Comparison of ENCODE assay signal across 8 cellular contexts in the genomic region with DNA sequence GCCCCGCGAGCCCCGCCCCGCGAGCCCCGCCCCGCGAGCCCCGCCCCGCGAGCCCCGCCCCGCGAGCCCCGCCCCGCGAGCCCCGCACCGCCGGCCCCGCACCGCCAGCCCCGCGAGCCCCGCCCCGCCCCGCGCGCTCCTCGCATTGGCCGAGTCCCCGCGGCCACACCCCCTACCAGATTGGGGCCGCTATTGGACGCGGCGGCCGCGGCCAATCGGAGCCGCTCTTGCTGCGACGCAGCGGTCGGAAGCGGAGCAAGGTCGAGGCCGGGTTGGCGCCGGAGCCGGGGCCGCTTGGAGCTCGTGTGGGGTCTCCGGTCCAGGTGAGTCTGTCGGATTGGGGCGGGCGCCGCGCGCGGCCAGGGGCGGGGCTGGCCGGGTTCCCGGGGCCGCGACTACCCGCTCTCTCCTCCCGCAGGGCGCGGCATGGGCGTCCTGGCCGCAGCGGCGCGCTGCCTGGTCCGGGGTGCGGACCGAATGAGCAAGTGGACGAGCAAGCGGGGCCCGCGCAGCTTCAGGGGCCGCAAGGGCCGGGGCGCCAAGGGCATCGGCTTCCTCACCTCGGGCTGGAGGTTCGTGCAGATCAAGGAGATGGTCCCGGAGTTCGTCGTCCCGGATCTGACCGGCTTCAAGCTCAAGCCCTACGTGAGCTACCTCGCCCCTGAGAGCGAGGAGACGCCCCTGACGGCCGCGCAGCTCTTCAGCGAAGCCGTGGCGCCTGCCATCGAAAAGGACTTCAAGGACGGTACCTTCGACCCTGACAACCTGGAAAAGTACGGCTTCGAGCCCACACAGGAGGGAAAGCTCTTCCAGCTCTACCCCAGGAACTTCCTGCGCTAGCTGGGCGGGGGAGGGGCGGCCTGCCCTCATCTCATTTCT. TPM values are rescaled to one million over a fixed set of nuclear protein-coding genes. Genes with fewer than 3 reads are reported as not detected.
DNase-seq lines count a peak whose midpoint lies in the region; TF ChIP-seq lines count a peak whose summit lies in the region.

A gene (plus strand): TSS at position 224 of the 879 bp plus-strand sequence. CDS start 203 bp downstream, at position 427.

- H4K20me1 ChIP-seq in DOHH2 (ENCODE audit: control insufficient read depth, insufficient read depth, low read depth, low read length), result no peaks in the 10 kb centered on the region
- no peaks in the 10 kb centered on the region for H4K20me1 ChIP-seq in GM23248 (ENCODE audit: insufficient read depth)
- H4K20me1 ChIP-seq in Loucy (ENCODE audit: insufficient read depth, low read length, poor library complexity, severe bottlenecking), result no peaks in the 10 kb centered on the region

- H3K9ac ChIP-seq in GM23248 (peak within 1 kb of the TSS; percentile 89), Loucy (ENCODE audit: low read depth, low read length, poor library complexity, severe bottlenecking) (peak within 1 kb of the TSS; percentile 72), stomach smooth muscle (ENCODE audit: low read length in 2 of 2) (peak within 1 kb of the TSS; percentile 69 to 76)

- H3K4me1 ChIP-seq in DOHH2 (ENCODE audit: control insufficient read depth, low read length) (peaks cover 46% of the 10 kb centered on the region), GM23248 (ENCODE audit: insufficient read depth) (peaks cover 8% of the 10 kb centered on the region; the same call in 1 of the 2 replicates), Loucy (ENCODE audit: insufficient read depth, low read length, poor library complexity, severe bottlenecking) (peaks cover 2% of the 10 kb centered on the region), SJCRH30 (peaks cover 6% of the 10 kb centered on the region; the same call in 1 of the 2 replicates), stomach smooth muscle (ENCODE audit: control insufficient read depth, insufficient read depth, low read length) (peaks cover 22% of the 10 kb centered on the region)

- DNase-seq in GM23248, result peak; percentile 94
- peak; percentile 75 to 81 for DNase-seq in SJCRH30
- peak; percentile 82 for DNase-seq in activated gamma-delta T cell treated with Interleukin-2 at 50 U/mL for 16 hours
- peak; percentile 85 for DNase-seq in fibroblast of villous mesenchyme (ENCODE audit: low read depth)
- DNase-seq in neural crest cell (ENCODE audit: low read depth, low spot score), result peak; percentile 89

- H3K9me2 ChIP-seq in DOHH2 (replicated peaks; ENCODE audit: control insufficient read depth, low read length) (no peaks in the 10 kb centered on the region), GM23248 (ENCODE audit: insufficient read depth) (no peaks in the 10 kb centered on the region), Loucy (replicated peaks; ENCODE audit: low read depth, low read length) (no peaks in the 10 kb centered on the region)

- peaks cover 41% of the 10 kb centered on the region for H3K36me3 ChIP-seq in DOHH2 (ENCODE audit: control insufficient read depth, low read length)
- peaks cover 8% of the 10 kb centered on the region for H3K36me3 ChIP-seq in GM23248 (ENCODE audit: low read depth)
- peaks cover 23% of the 10 kb centered on the region; the same call in 1 of the 2 replicates for H3K36me3 ChIP-seq in Loucy (ENCODE audit: insufficient read depth, low read length)
- H3K36me3 ChIP-seq in SJCRH30, result peaks cover 18% of the 10 kb centered on the region
- H3K36me3 ChIP-seq in stomach smooth muscle (ENCODE audit: control insufficient read depth in 2 of 2, insufficient read depth in 2 of 2, low read length in 2 of 2), result peaks cover 15 to 17% of the 10 kb centered on the region in 2 donors

- H3K79me2 ChIP-seq in DOHH2 (ENCODE audit: control insufficient read depth, low read length) (peaks cover 35% of the 10 kb centered on the region), GM23248 (ENCODE audit: insufficient read depth) (peaks cover 14% of the 10 kb centered on the region), Loucy (ENCODE audit: insufficient read depth, low read length) (0 out of 2 replicates have a peak, but pooled peaks cover 7% of the 10 kb centered on the region)

- TF ChIP-seq CTCF in DOHH2 (IDR thresholded peaks at IDR 0.05; ENCODE audit: low read depth, low read length, poor library complexity, severe bottlenecking) (no peak), Loucy (conservative IDR thresholded peaks at IDR 0.05; ENCODE audit: low read length) (no peak), fibroblast of villous mesenchyme (IDR thresholded peaks at IDR 0.05; ENCODE audit: insufficient read depth, low read depth, low read length) (no peak), neural crest cell (conservative IDR thresholded peaks at IDR 0.05) (no peak)

- peaks cover 6% of the 10 kb centered on the region for H3K36me3 Mint-ChIP-seq in neural crest cell (ENCODE audit: low read depth)

- no peaks in the 10 kb centered on the region for H3K9me3 Mint-ChIP-seq in neural crest cell

- H3F3A ChIP-seq in DOHH2 (ENCODE audit: control insufficient read depth, insufficient read depth) (peaks cover 17% of the 10 kb centered on the region), GM23248 (ENCODE audit: insufficient read depth) (peaks cover 11% of the 10 kb centered on the region; the same call in 1 of the 2 replicates), Loucy (ENCODE audit: low read depth) (0 out of 2 replicates have a peak, but pooled peaks cover 3% of the 10 kb centered on the region)

- in situ Hi-C loops in GM23248 (cut with MboI), result no loop called here

- peaks cover 4% of the 10 kb centered on the region for H3K27me3 Mint-ChIP-seq in neural crest cell (ENCODE audit: low read depth)

- H3K9me3 ChIP-seq in DOHH2 (ENCODE audit: control insufficient read depth, insufficient read depth, low read length) (no peaks in the 10 kb centered on the region), GM23248 (ENCODE audit: low read depth) (no peaks in the 10 kb centered on the region), Loucy (ENCODE audit: insufficient read depth, low read depth, low read length) (no peaks in the 10 kb centered on the region), SJCRH30 (replicated peaks) (no peaks in the 10 kb centered on the region), stomach smooth muscle (ENCODE audit: control insufficient read depth in 2 of 2, low read length in 2 of 2) (no peaks in the 10 kb centered on the region)

- peak within 1 kb of the TSS; percentile 27 for H3K27ac Mint-ChIP-seq in neural crest cell (ENCODE audit: unreplicated experiment)

- H3K4me2 ChIP-seq in DOHH2 (ENCODE audit: low read length) (peak within 1 kb of the TSS; percentile 83), GM23248 (ENCODE audit: unreplicated experiment) (peak within 1 kb of the TSS; percentile 81), Loucy (ENCODE audit: low read depth, low read length, poor library complexity, severe bottlenecking) (peak within 1 kb of the TSS; percentile 87)

- H3K27ac ChIP-seq in DOHH2 (ENCODE audit: low read depth, low read length) (peak within 1 kb of the TSS; percentile 65), GM23248 (peak within 1 kb of the TSS; percentile 56), SJCRH30 (no peak within 1 kb of the TSS), stomach smooth muscle (ENCODE audit: low read length) (peak within 1 kb of the TSS; percentile 77)

- peak within 1 kb of the TSS; percentile 91 for H3K4me3 Mint-ChIP-seq in neural crest cell

- peak within 1 kb of the TSS; percentile 88 for H3K4me3 ChIP-seq in DOHH2 (ENCODE audit: low read length)
- peak within 1 kb of the TSS; percentile 87 for H3K4me3 ChIP-seq in GM23248
- H3K4me3 ChIP-seq in Loucy (ENCODE audit: low read length, poor library complexity, severe bottlenecking), result peak within 1 kb of the TSS; percentile 81
- H3K4me3 ChIP-seq in SJCRH30, result peak within 1 kb of the TSS; percentile 64
- H3K4me3 ChIP-seq in fibroblast of villous mesenchyme (ENCODE audit: low read depth, low read length), result peak within 1 kb of the TSS; percentile 81
- peak within 1 kb of the TSS; percentile 69 to 83 for H3K4me3 ChIP-seq in stomach smooth muscle (ENCODE audit: low read length in 2 of 2)

- H2AFZ ChIP-seq in GM23248 (peak within 1 kb of the TSS; percentile 88), Loucy (ENCODE audit: low read length) (peak within 1 kb of the TSS; percentile 70)

- H3K27me3 ChIP-seq in DOHH2 (ENCODE audit: control insufficient read depth, low read length), result no peaks in the 10 kb centered on the region
- H3K27me3 ChIP-seq in GM23248 (replicated peaks; ENCODE audit: insufficient read depth), result no peaks in the 10 kb centered on the region
- H3K27me3 ChIP-seq in Loucy (ENCODE audit: insufficient read depth, low read length, poor library complexity, severe bottlenecking), result no peaks in the 10 kb centered on the region
- H3K27me3 ChIP-seq in SJCRH30, result no peaks in the 10 kb centered on the region
- H3K27me3 ChIP-seq in stomach smooth muscle (ENCODE audit: control insufficient read depth in 1 of 2, insufficient read depth in 2 of 2, low read length in 2 of 2), result no peaks in the 10 kb centered on the region

- WGBS in GM23248 (ENCODE audit: low coverage in 1 of 2, low lambda C conversion rate in 2 of 2, missing lambda C conversion rate in 2 of 2), 2 experiments, result 1 to 2% methylated on average over 64 to 73 of the region's 111 CpGs

- peaks cover 14% of the 10 kb centered on the region for H3K4me1 Mint-ChIP-seq in neural crest cell

RNA-seq across cellular contexts. Expression of the gene that starts here (rescaled TPM):
- 28.7 and 42.9 TPM in 2 replicates for total RNA-seq in GM23248 (2014; rRNA removed; shearing (Covaris generic))
- polyA plus RNA-seq in GM23248 (2016; fragmentation: Nextera tagmentation; extraction: Ambion mirVana), result 97.6 and 99.8 TPM in 2 replicates
- total RNA-seq in SJCRH30 (2014; rRNA removed; shearing (Covaris generic)), result 12.3 and 15.6 TPM in 2 replicates
- total RNA-seq in fibroblast of villous mesenchyme (41.5 and 58.0 TPM in 2 replicates), neural crest cell (40.9 and 42.0 TPM in 2 replicates)
